In the genomic region with DNA sequence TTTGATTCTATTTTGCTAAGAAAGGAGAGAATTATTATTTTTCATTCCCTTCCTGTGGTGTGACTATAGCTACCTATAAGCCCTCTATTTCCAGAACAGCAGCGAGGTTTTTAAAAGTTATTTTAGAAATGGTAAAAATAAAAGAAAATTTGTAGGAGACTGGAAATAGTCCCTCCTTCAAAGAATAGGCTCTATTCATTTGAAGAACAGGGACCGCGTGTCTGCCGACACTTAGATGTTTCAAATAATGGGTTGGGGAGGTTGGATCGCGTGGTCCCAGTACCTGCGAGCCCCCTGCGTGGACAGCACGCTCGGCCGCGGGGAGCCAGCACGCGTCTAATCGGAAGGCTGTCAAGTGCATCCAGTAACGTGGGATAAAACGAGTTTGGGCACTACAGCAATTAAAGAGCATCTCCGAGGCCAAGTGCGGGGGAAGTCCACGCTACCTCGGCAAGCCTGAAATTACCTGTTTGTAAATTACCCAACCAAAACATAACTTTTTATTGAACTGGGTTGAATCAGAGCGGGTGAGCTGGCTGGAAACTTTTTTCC, we compare ENCODE assay signal across 9 cellular contexts. TPM values are rescaled to one million over a fixed set of nuclear protein-coding genes. Genes with fewer than 3 reads are reported as not detected.
DNase-seq lines count a peak whose midpoint lies in the region; ATAC-seq and TF ChIP-seq lines count a peak whose summit lies in the region.
"Had no signal": no experiment of that assay in that cellular context is flagged by ENCODE, and none has a peak within 500 bp of the region (broad histone marks: within the 10 kb centered on the region; RNA-seq: fewer than 3 reads in every experiment).

No MANE protein-coding gene starts in this region.

- intact Hi-C loops in breast epithelium (cut with DNase I; ENCODE audit: low total_unique reads) (no loop called here), lower lobe of right lung (cut with DNase I) (no loop called here), transverse colon (cut with DNase I; ENCODE audit: low total_unique reads) (loop anchor here (10.0 kb wide), 1 partner anchor 208 kb away; no protein-coding TSS in a partner anchor)

- TF ChIP-seq POLR2A in breast epithelium (IDR thresholded peaks at IDR 0.05) (no peak), transverse colon (IDR thresholded peaks at IDR 0.05) (no peak)

- no peak for TF ChIP-seq CTCF in breast epithelium (IDR thresholded peaks at IDR 0.05)
- no peak for TF ChIP-seq CTCF in lower lobe of right lung (IDR thresholded peaks at IDR 0.05)
- TF ChIP-seq CTCF in transverse colon (IDR thresholded peaks at IDR 0.05): no peak

- in situ Hi-C loops in KBM-7 (cut with MboI; ENCODE audit: low pct_unique_long_range_greater_than_20kb, low sequenced_read_pairs): no loop called here
- in situ Hi-C loops in transverse colon (cut with MboI; ENCODE audit: low pct_ligation_motif_present in 1 of 4, low pct_unique_long_range_greater_than_20kb in 1 of 4, low sequenced_read_pairs in 3 of 4): no loop called here

- peak overlapping the region; percentile 77 to 92 for H3K27ac ChIP-seq in breast epithelium
- H3K27ac ChIP-seq in lower lobe of right lung: peak overlapping the region; percentile 79
- peak overlapping the region; percentile 85 to 91 (median 88) for H3K27ac ChIP-seq in transverse colon

- H3K9me3 ChIP-seq in breast epithelium (no peaks in the 10 kb centered on the region), lower lobe of right lung (no peaks in the 10 kb centered on the region), transverse colon (no peaks in the 10 kb centered on the region)
- H3K9me3 ChIP-seq: mucosa of descending colon had no signal

- TF ChIP-seq EP300 in transverse colon (IDR thresholded peaks at IDR 0.05; ENCODE audit: low read depth): no peak

- H3K4me1 ChIP-seq in breast epithelium: no peaks in the 10 kb centered on the region
- peaks cover 4% of the 10 kb centered on the region for H3K4me1 ChIP-seq in lower lobe of right lung
- H3K4me1 ChIP-seq in transverse colon: peaks cover 0 to 8% (median 5%) of the 10 kb centered on the region in 4 donors

- 0 to 8% methylated on average over 10 to 22 of the region's 22 CpGs for WGBS in transverse colon (ENCODE audit: low coverage in 1 of 2), 2 donors

- peak; percentile 5 to 28 for ATAC-seq in lower lobe of right lung
- no peak for ATAC-seq in HG02981 (IDR thresholded peaks at IDR 0.05; ENCODE audit: unreplicated experiment)
- no peak for ATAC-seq in HG03378 (IDR thresholded peaks at IDR 0.05; ENCODE audit: unreplicated experiment)

- H3K27me3 ChIP-seq in breast epithelium: no peaks in the 10 kb centered on the region
- peaks cover 23% of the 10 kb centered on the region for H3K27me3 ChIP-seq in lower lobe of right lung (ENCODE audit: low read depth)
- H3K27me3 ChIP-seq in transverse colon: peaks cover 57% of the 10 kb centered on the region

- peak; percentile 72 for DNase-seq in DMS53 (lab: John Stamatoyannopoulos, UW)
- DNase-seq in KBM-7: peak; percentile 3
- DNase-seq in breast epithelium (ENCODE audit: low spot score in 2 of 2): no peak
- DNase-seq in lower lobe of right lung: no peak
- no peak for DNase-seq in transverse colon
- DNase-seq in activated CD4-positive, alpha-beta T cell treated with anti-CD3 and anti-CD28 coated beads for 48 hours: no peak

- H3K4me3 ChIP-seq in breast epithelium (peak overlapping the region; percentile 76 to 92 (median 83)), lower lobe of right lung (peak overlapping the region; percentile 65), transverse colon (peak overlapping the region; percentile 56 to 68 (median 62))

- H3K36me3 ChIP-seq in breast epithelium: no peaks in the 10 kb centered on the region
- no peaks in the 10 kb centered on the region for H3K36me3 ChIP-seq in lower lobe of right lung
- no peaks in the 10 kb centered on the region for H3K36me3 ChIP-seq in transverse colon

RNA-seq across cellular contexts. Expression of gene CACNA2D1, which starts 1.0 kb away (rescaled TPM):
- 10 to 100 TPM; 10.2 to 79.4 (median 16.0) TPM for total RNA-seq in breast epithelium
- 12.5 TPM for total RNA-seq in lower lobe of right lung
- 100 to 1,000 TPM in 1 of 4 donors, 10 to 100 TPM in 3; 11.0 to 126 (median 22.9) TPM for total RNA-seq in transverse colon

Comparison
In these comparisons a context has a peak if more than half of its experiments do, and no peak if none do; other contexts are left out.
1. DNase-seq: peak in DMS53 (single experiment) and KBM-7 (single experiment); none in breast epithelium (0 of 2), lower lobe of right lung (single experiment), transverse colon (single experiment) and activated CD4-positive, alpha-beta T cell treated with anti-CD3 and anti-CD28 coated beads for 48 hours (single experiment).
2. ATAC-seq: peak in lower lobe of right lung (2 of 2); none in HG02981 (single experiment) and HG03378 (single experiment).
3. Peak in every context shown above with its lines, with median percentiles within 50 percentile points of each other: H3K27ac ChIP-seq and H3K4me3 ChIP-seq.